ENCODE assay signal across 8 cellular contexts in the genomic region with DNA sequence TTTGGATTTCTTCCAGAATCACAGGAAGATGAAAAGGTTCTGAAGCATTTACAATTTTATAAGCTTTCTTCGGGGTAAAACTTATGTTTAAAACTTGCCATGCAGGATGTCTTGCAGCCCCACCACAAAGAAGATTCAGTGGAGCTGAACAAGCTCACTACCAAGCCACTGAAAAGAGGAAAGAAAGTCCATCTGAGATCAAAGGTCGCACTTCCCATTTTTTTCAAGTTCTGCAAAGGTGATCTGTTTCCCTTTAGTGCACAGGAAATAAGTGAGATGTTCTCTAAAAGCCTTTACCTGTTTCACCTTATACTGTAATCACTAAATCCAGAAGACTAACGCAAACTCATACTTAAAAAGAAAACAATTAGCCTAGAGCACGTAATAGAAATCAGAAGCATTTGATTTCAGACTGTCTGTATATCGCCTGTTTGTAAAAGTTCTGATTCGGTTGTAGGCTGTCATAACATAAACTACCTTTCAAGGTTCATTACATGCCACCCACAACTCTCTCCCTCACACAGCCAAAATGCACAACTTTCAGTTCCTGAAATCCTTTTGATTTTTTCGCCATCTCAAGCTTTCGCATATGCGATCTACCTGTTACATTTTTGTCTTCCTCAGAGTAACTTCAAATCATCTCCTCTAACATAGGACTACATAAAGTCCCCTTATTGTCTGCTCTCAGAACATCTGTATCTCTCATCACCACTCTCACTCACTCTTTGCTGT. TPM values are rescaled to one million over a fixed set of nuclear protein-coding genes. Genes with fewer than 3 reads are reported as not detected.
A peak's percentile ranks its signal among the peaks of the same experiment; 100 is the strongest.
DNase-seq lines count a peak whose midpoint lies in the region; ATAC-seq and TF ChIP-seq lines count a peak whose summit lies in the region.

No MANE protein-coding gene starts in this region.

- H3K4me1 ChIP-seq in ectodermal cell (ENCODE audit: control insufficient read depth, insufficient read depth, low read length) (peaks cover 12% of the 10 kb centered on the region), spleen (peaks cover 38 to 82% (median 55%) of the 10 kb centered on the region in 6 donors)

- no peak for DNase-seq in activated T-cell treated with anti-CD3 and anti-CD28 coated beads, Interleukin-2, amount 50 U/mL, for 72 hours
- DNase-seq in activated T-cell treated with anti-CD3 and anti-CD28 coated beads, Interleukin-2, amount 50 U/mL, for 4 hours: no peak
- DNase-seq in spleen (no peak), SHP77 (lab: John Stamatoyannopoulos, UW) (no peak)
- no peak for DNase-seq in activated CD4-positive, alpha-beta memory T cell treated with anti-CD3 and anti-CD28 coated beads, Interleukin-2, amount 10 ng/mL, durations not matched to agents 7 days and 5 days
- no peak for DNase-seq in activated CD4-positive, alpha-beta T cell treated with anti-CD3 and anti-CD28 coated beads for 1 hour

- H3K4me3 Mint-ChIP-seq in activated T-cell treated with anti-CD3 and anti-CD28 coated beads, Interleukin-2, amount 50 U/mL, for 72 hours: no peak overlapping the region
- no peak overlapping the region for H3K4me3 Mint-ChIP-seq in activated T-cell treated with anti-CD3 and anti-CD28 coated beads, Interleukin-2, amount 50 U/mL, for 4 hours
- no peak overlapping the region for H3K4me3 Mint-ChIP-seq in activated CD4-positive, alpha-beta memory T cell treated with anti-CD3 and anti-CD28 coated beads, Interleukin-2, amount 10 ng/mL, durations not matched to agents 7 days and 5 days

- 84 to 87% methylated on average over 9 of the region's 9 CpGs for whole genome bisulfite sequencing in ectodermal cell, 2 experiments
- WGBS in spleen, 5 donors: 54 to 72% (median 71%) methylated on average over 9 of the region's 9 CpGs

- H3K9me3 Mint-ChIP-seq in activated T-cell treated with anti-CD3 and anti-CD28 coated beads, Interleukin-2, amount 50 U/mL, for 72 hours: no peaks in the 10 kb centered on the region
- no peaks in the 10 kb centered on the region for H3K9me3 Mint-ChIP-seq in activated T-cell treated with anti-CD3 and anti-CD28 coated beads, Interleukin-2, amount 50 U/mL, for 4 hours
- H3K9me3 Mint-ChIP-seq in activated CD4-positive, alpha-beta memory T cell treated with anti-CD3 and anti-CD28 coated beads, Interleukin-2, amount 10 ng/mL, durations not matched to agents 7 days and 5 days: no peaks in the 10 kb centered on the region

- intact Hi-C loops in spleen (cut with DNase I; ENCODE audit: low total_unique reads): no loop called here

- no peak for TF ChIP-seq CTCF in spleen (IDR thresholded peaks at IDR 0.05 in 8 of 11, conservative IDR thresholded peaks at IDR 0.05 in 3 of 11)

- H3K27me3 Mint-ChIP-seq in activated T-cell treated with anti-CD3 and anti-CD28 coated beads, Interleukin-2, amount 50 U/mL, for 72 hours (ENCODE audit: low read depth): no peaks in the 10 kb centered on the region
- no peaks in the 10 kb centered on the region for H3K27me3 Mint-ChIP-seq in activated T-cell treated with anti-CD3 and anti-CD28 coated beads, Interleukin-2, amount 50 U/mL, for 4 hours (ENCODE audit: low read depth)
- no peaks in the 10 kb centered on the region for H3K27me3 Mint-ChIP-seq in activated CD4-positive, alpha-beta memory T cell treated with anti-CD3 and anti-CD28 coated beads, Interleukin-2, amount 10 ng/mL, durations not matched to agents 7 days and 5 days

- no peaks in the 10 kb centered on the region for H3K27me3 ChIP-seq in ectodermal cell (ENCODE audit: control insufficient read depth, insufficient read depth, low read length, poor library complexity, severe bottlenecking)
- no peaks in the 10 kb centered on the region for H3K27me3 ChIP-seq in spleen (replicated peaks in 1 of 7)

- H3K27ac ChIP-seq in ectodermal cell (ENCODE audit: insufficient read depth, low read depth, low read length, poor library complexity, severe bottlenecking): no peak overlapping the region
- peak overlapping the region in 5 of 8 donors; percentile 48 to 90 (median 89) for H3K27ac ChIP-seq in spleen

- H3K36me3 ChIP-seq in ectodermal cell (ENCODE audit: control insufficient read depth, insufficient read depth, low read length) (no peaks in the 10 kb centered on the region), spleen (no peaks in the 10 kb centered on the region)

- CTCF ChIA-PET in activated CD4-positive, alpha-beta memory T cell treated with anti-CD3 and anti-CD28 coated beads, Interleukin-2, amount 10 ng/mL, durations not matched to agents 7 days and 5 days (lab: Charles Lee): interaction anchor here (0.6 to 2.5 kb wide), 4 partner anchors 75 to 175 kb away, joined by 3 to 11 read pairs (median 6); a partner anchor contains a TSS

- POLR2A ChIA-PET in activated CD4-positive, alpha-beta memory T cell treated with anti-CD3 and anti-CD28 coated beads, Interleukin-2, amount 10 ng/mL, durations not matched to agents 7 days and 5 days (lab: Charles Lee): interaction anchor here (0.8 to 2.5 kb wide), 8 partner anchors 8 to 174 kb away, joined by 3 to 14 read pairs (median 4); a partner anchor contains a TSS

- TF ChIP-seq POLR2A in spleen (IDR thresholded peaks at IDR 0.05): no peak

- peak overlapping the region; percentile 36 for H3K27ac Mint-ChIP-seq in activated T-cell treated with anti-CD3 and anti-CD28 coated beads, Interleukin-2, amount 50 U/mL, for 72 hours
- H3K27ac Mint-ChIP-seq in activated CD4-positive, alpha-beta memory T cell treated with anti-CD3 and anti-CD28 coated beads, Interleukin-2, amount 10 ng/mL, durations not matched to agents 7 days and 5 days: no peak overlapping the region

- H3K9me3 ChIP-seq in ectodermal cell (ENCODE audit: control insufficient read depth, low read length) (no peaks in the 10 kb centered on the region), spleen (no peaks in the 10 kb centered on the region)

- no peak for ATAC-seq in activated T-cell treated with anti-CD3 and anti-CD28 coated beads, Interleukin-2, amount 50 U/mL, for 72 hours (replicated peaks in 1 of 2)
- no peak for ATAC-seq in activated T-cell treated with anti-CD3 and anti-CD28 coated beads, Interleukin-2, amount 50 U/mL, for 4 hours
- ATAC-seq in HG03442 (IDR thresholded peaks at IDR 0.05; ENCODE audit: unreplicated experiment): peak; percentile 23

- peak overlapping the region; percentile 79 for H3K4me3 ChIP-seq in ectodermal cell (ENCODE audit: insufficient read depth, low read depth, low read length)
- peak overlapping the region in 6 of 8 donors; percentile 56 to 89 (median 70) for H3K4me3 ChIP-seq in spleen

- H3K36me3 Mint-ChIP-seq in activated T-cell treated with anti-CD3 and anti-CD28 coated beads, Interleukin-2, amount 50 U/mL, for 72 hours (ENCODE audit: insufficient read depth in 2 of 2): peaks cover 3 to 10% of the 10 kb centered on the region in 2 donors
- peaks cover 17% of the 10 kb centered on the region for H3K36me3 Mint-ChIP-seq in activated T-cell treated with anti-CD3 and anti-CD28 coated beads, Interleukin-2, amount 50 U/mL, for 4 hours (ENCODE audit: insufficient read depth)
- H3K36me3 Mint-ChIP-seq in activated CD4-positive, alpha-beta memory T cell treated with anti-CD3 and anti-CD28 coated beads, Interleukin-2, amount 10 ng/mL, durations not matched to agents 7 days and 5 days (ENCODE audit: low read depth): peaks cover 3% of the 10 kb centered on the region

- peaks cover 19% of the 10 kb centered on the region for H3K4me1 Mint-ChIP-seq in activated T-cell treated with anti-CD3 and anti-CD28 coated beads, Interleukin-2, amount 50 U/mL, for 72 hours (ENCODE audit: low read depth)
- peaks cover 24% of the 10 kb centered on the region for H3K4me1 Mint-ChIP-seq in activated T-cell treated with anti-CD3 and anti-CD28 coated beads, Interleukin-2, amount 50 U/mL, for 4 hours (ENCODE audit: low read depth)
- peaks cover 17% of the 10 kb centered on the region for H3K4me1 Mint-ChIP-seq in activated CD4-positive, alpha-beta memory T cell treated with anti-CD3 and anti-CD28 coated beads, Interleukin-2, amount 10 ng/mL, durations not matched to agents 7 days and 5 days

RNA-seq across cellular contexts. Expression of a gene that starts 1.8 kb away (rescaled TPM):
- 10 to 100 TPM; 46.9 to 53.6 TPM for total RNA-seq in activated T-cell treated with anti-CD3 and anti-CD28 coated beads, Interleukin-2, amount 50 U/mL, for 72 hours
- total RNA-seq in activated T-cell treated with anti-CD3 and anti-CD28 coated beads, Interleukin-2, amount 50 U/mL, for 4 hours: 10 to 100 TPM; 80.3 to 88.1 (median 86.5) TPM
- 62.9 TPM for polyA plus RNA-seq in ectodermal cell (2013, experiment 1 of 4)
- 65.2 TPM for polyA plus RNA-seq in ectodermal cell (2013, experiment 2 of 4)
- polyA plus RNA-seq in ectodermal cell (2013, experiment 3 of 4): 61.3 TPM
- polyA plus RNA-seq in ectodermal cell (2013, experiment 4 of 4): 65.1 TPM
- 10 to 100 TPM; 41.0 to 60.4 (median 50.4) TPM for total RNA-seq in spleen
- 10 to 100 TPM; 31.3 to 44.0 (median 43.2) TPM for polyA plus RNA-seq in spleen
- 10 to 100 TPM; 35.1 to 35.5 TPM for total RNA-seq in activated CD4-positive, alpha-beta memory T cell treated with anti-CD3 and anti-CD28 coated beads, Interleukin-2, amount 10 ng/mL, durations not matched to agents 7 days and 5 days
